In genomic region chr17:82592751-82593589, GRCh38 we compare ENCODE assay signal across 8 cellular contexts. TPM values are rescaled to one million over a fixed set of nuclear protein-coding genes. Genes with fewer than 3 reads are reported as not detected.
DNase-seq lines count a peak whose midpoint lies in the region; ATAC-seq and TF ChIP-seq lines count a peak whose summit lies in the region.

No MANE protein-coding gene starts in this region.

- H3K4me1 ChIP-seq in ovary (ENCODE audit: insufficient read depth) = peaks cover 2% of the 10 kb centered on the region

- ATAC-seq in SK-N-SH treated with all-trans-retinoic acid at 6 μM for 48 hours (peak; percentile 68), Right ventricle myocardium superior (ENCODE audit: poor library complexity) (peak; percentile 50), GM19324 (IDR thresholded peaks at IDR 0.05; ENCODE audit: low FRiP score, unreplicated experiment) (no peak)
- peak; percentile 27 for ATAC-seq in activated naive CD8-positive, alpha-beta T cell treated with anti-CD3 and anti-CD28 coated beads, Interleukin-2, amount 10 ng/mL, durations not matched to agents 7 days and 5 days (ENCODE audit: low read depth)

- intact Hi-C loops in Right ventricle myocardium superior (cut with DNase I) (no loop called here), ovary (cut with DNase I) (no loop called here)

- no peak for TF ChIP-seq CTCF in ovary (IDR thresholded peaks at IDR 0.05)
- no peak for TF ChIP-seq CTCF in type B pancreatic cell (conservative IDR thresholded peaks at IDR 0.05)

- no peaks in the 10 kb centered on the region for H3K27me3 ChIP-seq in ovary

- H3K27me3 Mint-ChIP-seq in activated naive CD8-positive, alpha-beta T cell treated with anti-CD3 and anti-CD28 coated beads, Interleukin-2, amount 10 ng/mL, durations not matched to agents 7 days and 5 days = no peaks in the 10 kb centered on the region
- H3K27me3 Mint-ChIP-seq in type B pancreatic cell = no peaks in the 10 kb centered on the region

- H3K36me3 Mint-ChIP-seq in activated naive CD8-positive, alpha-beta T cell treated with anti-CD3 and anti-CD28 coated beads, Interleukin-2, amount 10 ng/mL, durations not matched to agents 7 days and 5 days = peaks cover 5% of the 10 kb centered on the region
- peaks cover 6% of the 10 kb centered on the region for H3K36me3 Mint-ChIP-seq in type B pancreatic cell

- in situ Hi-C loops in KBM-7 (cut with MboI; ENCODE audit: low pct_unique_long_range_greater_than_20kb, low sequenced_read_pairs) = loop anchor here (25.0 kb wide), 1 partner anchor 106 kb away; no protein-coding TSS in a partner anchor

- peak overlapping the region; percentile 47 for H3K4me3 Mint-ChIP-seq in activated naive CD8-positive, alpha-beta T cell treated with anti-CD3 and anti-CD28 coated beads, Interleukin-2, amount 10 ng/mL, durations not matched to agents 7 days and 5 days
- H3K4me3 Mint-ChIP-seq in type B pancreatic cell = peak overlapping the region; percentile 77

- H3K4me1 Mint-ChIP-seq in activated naive CD8-positive, alpha-beta T cell treated with anti-CD3 and anti-CD28 coated beads, Interleukin-2, amount 10 ng/mL, durations not matched to agents 7 days and 5 days = peaks cover 24% of the 10 kb centered on the region
- H3K4me1 Mint-ChIP-seq in type B pancreatic cell (ENCODE audit: unreplicated experiment) = peaks cover 11% of the 10 kb centered on the region

- POLR2A ChIA-PET in activated naive CD8-positive, alpha-beta T cell treated with anti-CD3 and anti-CD28 coated beads, Interleukin-2, amount 10 ng/mL, durations not matched to agents 7 days and 5 days (lab: Charles Lee) = interaction anchor here (1.5 to 1.6 kb wide), 2 partner anchors 9 to 74 kb away, joined by 4 read pairs; partner anchors contain the start of gene FOXK2

- WGBS in ovary, 3 donors = 12 to 17% (median 13%) methylated on average over 27 to 30 of the region's 30 CpGs

- peak overlapping the region; percentile 90 to 91 for H3K27ac ChIP-seq in ovary

- DNase-seq in C1 segment of cervical spinal cord (lab: John Stamatoyannopoulos, UW) (peak in 12 of 14 donors; percentile 46 to 91 (median 74)), KBM-7 (peak; percentile 88), Right ventricle myocardium superior (peak; percentile 68), ovary (peak; percentile 74 to 83 (median 81)), type B pancreatic cell (ENCODE audit: extremely low spot score, unreplicated experiment) (no peak)
- peak; percentile 58 for DNase-seq in activated naive CD8-positive, alpha-beta T cell treated with anti-CD3 and anti-CD28 coated beads, Interleukin-2, amount 10 ng/mL, durations not matched to agents 7 days and 5 days

- no peak for TF ChIP-seq EP300 in ovary (IDR thresholded peaks at IDR 0.05)

- peak overlapping the region; percentile 88 for H3K27ac Mint-ChIP-seq in activated naive CD8-positive, alpha-beta T cell treated with anti-CD3 and anti-CD28 coated beads, Interleukin-2, amount 10 ng/mL, durations not matched to agents 7 days and 5 days
- H3K27ac Mint-ChIP-seq in type B pancreatic cell = peak overlapping the region; percentile 97

- H3K36me3 ChIP-seq in ovary = no peaks in the 10 kb centered on the region

- H3K9me3 Mint-ChIP-seq in activated naive CD8-positive, alpha-beta T cell treated with anti-CD3 and anti-CD28 coated beads, Interleukin-2, amount 10 ng/mL, durations not matched to agents 7 days and 5 days = no peaks in the 10 kb centered on the region
- H3K9me3 Mint-ChIP-seq in type B pancreatic cell = no peaks in the 10 kb centered on the region

- H3K4me3 ChIP-seq in ovary = peak overlapping the region; percentile 54

- H3K9me3 ChIP-seq in ovary = no peaks in the 10 kb centered on the region

- TF ChIP-seq POLR2A in ovary (IDR thresholded peaks at IDR 0.05) = no peak

TF ChIP-seq in SK-N-SH treated with all-trans-retinoic acid at 6 μM for 48 hours, 23 proteins besides CTCF, POLR2A, EP300 and RAD21:
- no peak for TF ChIP-seq TOX (CRISPR knock-in tag; IDR thresholded peaks at IDR 0.05; ENCODE audit: borderline replicate concordance)
- no peak for TF ChIP-seq TCF4 (CRISPR knock-in tag; IDR thresholded peaks at IDR 0.05; ENCODE audit: borderline replicate concordance)
- TF ChIP-seq CSRNP3 (CRISPR knock-in tag; IDR thresholded peaks at IDR 0.05) = no peak
- TF ChIP-seq ZNF8 (CRISPR knock-in tag; IDR thresholded peaks at IDR 0.05) = no peak
- TF ChIP-seq TSHZ2 (CRISPR knock-in tag; IDR thresholded peaks at IDR 0.05) = no peak; the same call in 1 of the 2 replicates

RNA-seq across cellular contexts. Expression of gene WDR45B, which starts 55.3 kb away (rescaled TPM):
- 10 to 100 TPM; 56.9 to 61.5 TPM for total RNA-seq in activated naive CD8-positive, alpha-beta T cell treated with anti-CD3 and anti-CD28 coated beads, Interleukin-2, amount 10 ng/mL, durations not matched to agents 7 days and 5 days
- total RNA-seq in Right ventricle myocardium superior = 34.3 TPM
- 10 to 100 TPM; 43.0 to 99.3 (median 83.5) TPM for total RNA-seq in ovary
- 10 to 100 TPM; 55.2 to 58.0 TPM for polyA plus RNA-seq in ovary
- 74.0 and 100 TPM in 2 replicates for total RNA-seq in type B pancreatic cell (ENCODE audit: low replicate concordance)
